31 cellular contexts compared by ENCODE assay signal in genomic region chr22:43975041-43975440, GRCh38.
"Had no signal": no experiment of that assay in that cellular context is flagged by ENCODE, and none has a peak within 500 bp of the region (broad histone marks: within the 10 kb centered on the region; RNA-seq: fewer than 3 reads in every experiment).

No MANE protein-coding gene starts in this region.

- H3K4me1 ChIP-seq: colonic mucosa, heart left ventricle had no signal

- H3K4me3 ChIP-seq: colonic mucosa, dorsolateral prefrontal cortex, heart left ventricle had no signal

- H3K27me3 Mint-ChIP-seq: activated CD4-positive, alpha-beta memory T cell treated with anti-CD3 and anti-CD28 coated beads for 36 hours; activated CD4-positive, alpha-beta T cell treated with anti-CD3 and anti-CD28 coated beads for 36 hours; activated CD4-positive, alpha-beta T cell treated with anti-CD3 and anti-CD28 coated beads, Interleukin-2, amount 10 ng/mL, durations not matched to agents 24 days and 14 days; activated naive CD4-positive, alpha-beta T cell treated with anti-CD3 and anti-CD28 coated beads, Interleukin-2, amount 10 ng/mL, durations not matched to agents 7 days and 5 days; activated T-helper 17 cell treated with anti-CD3 and anti-CD28 coated beads, Interleukin-2, amount 50 U/mL, for 72 hours; dendritic cell treated with granulocyte-macrophage colony-stimulating factor and Interleukin-4, amounts not matched to agents 40 ng/mL and 50 ng/mL, for 4 days had no signal

- H3K9me3 Mint-ChIP-seq: activated CD4-positive, alpha-beta memory T cell treated with anti-CD3 and anti-CD28 coated beads for 36 hours; activated CD4-positive, alpha-beta T cell treated with anti-CD3 and anti-CD28 coated beads, Interleukin-2, amount 10 ng/mL, durations not matched to agents 24 days and 14 days; activated naive CD4-positive, alpha-beta T cell treated with anti-CD3 and anti-CD28 coated beads, Interleukin-2, amount 10 ng/mL, durations not matched to agents 7 days and 5 days; activated naive CD4-positive, alpha-beta T cell treated with anti-CD3 and anti-CD28 coated beads, Interleukin-2, amount 50 U/mL, for 72 hours; activated T-cell treated with anti-CD3 and anti-CD28 coated beads, Interleukin-2, amount 50 U/mL, for 4 hours; activated T-helper 17 cell treated with anti-CD3 and anti-CD28 coated beads, Interleukin-2, amount 50 U/mL, for 72 hours; dendritic cell treated with granulocyte-macrophage colony-stimulating factor and Interleukin-4, amounts not matched to agents 40 ng/mL and 50 ng/mL, for 4 days; endodermal cell had no signal

- H3K27ac ChIP-seq: brain microvascular endothelial cell, colonic mucosa, dorsolateral prefrontal cortex, heart left ventricle had no signal

- FAIRE-seq: astrocyte, frontal cortex had no signal

- H3K4me3 Mint-ChIP-seq: activated CD4-positive, alpha-beta memory T cell treated with anti-CD3 and anti-CD28 coated beads for 36 hours; activated CD4-positive, alpha-beta T cell treated with anti-CD3 and anti-CD28 coated beads for 36 hours; activated CD4-positive, alpha-beta T cell treated with anti-CD3 and anti-CD28 coated beads, Interleukin-2, amount 10 ng/mL, durations not matched to agents 24 days and 14 days; activated CD8-positive, alpha-beta T cell treated with anti-CD3 and anti-CD28 coated beads, Interleukin-2, amount 10 ng/mL, durations not matched to agents 7 days and 5 days; activated naive CD4-positive, alpha-beta T cell treated with anti-CD3 and anti-CD28 coated beads, Interleukin-2, amount 10 ng/mL, durations not matched to agents 7 days and 5 days; activated T-cell treated with anti-CD3 and anti-CD28 coated beads, Interleukin-2, amount 50 U/mL, for 4 hours; activated T-helper 17 cell treated with anti-CD3 and anti-CD28 coated beads, Interleukin-2, amount 50 U/mL, for 72 hours; dendritic cell treated with granulocyte-macrophage colony-stimulating factor and Interleukin-4, amounts not matched to agents 40 ng/mL and 50 ng/mL, for 4 days; endodermal cell had no signal

- H3K9me3 ChIP-seq: colonic mucosa, heart left ventricle had no signal

- ATAC-seq: activated CD4-positive, alpha-beta T cell treated with anti-CD3 and anti-CD28 coated beads for 36 hours; activated CD8-positive, alpha-beta T cell treated with anti-CD3 and anti-CD28 coated beads, Interleukin-2, amount 10 ng/mL, durations not matched to agents 7 days and 5 days; activated naive CD4-positive, alpha-beta T cell treated with anti-CD3 and anti-CD28 coated beads, Interleukin-2, amount 50 U/mL, for 72 hours; activated T-cell treated with anti-CD3 and anti-CD28 coated beads, Interleukin-2, amount 50 U/mL, for 4 hours; activated T-helper 17 cell treated with anti-CD3 and anti-CD28 coated beads, Interleukin-2, amount 50 U/mL, for 72 hours; esophagus mucosa; heart left ventricle had no signal

- DNase-seq: activated CD4-positive, alpha-beta memory T cell treated with anti-CD3 and anti-CD28 coated beads for 36 hours; activated CD4-positive, alpha-beta T cell treated with anti-CD3 and anti-CD28 coated beads for 36 hours; activated CD4-positive, alpha-beta T cell treated with anti-CD3 and anti-CD28 coated beads, Interleukin-2, amount 10 ng/mL, durations not matched to agents 24 days and 14 days; activated CD4-positive, CD25-positive, alpha-beta regulatory T cell; activated CD4-positive, CD25-positive, alpha-beta regulatory T cell treated with anti-CD3 and anti-CD28 coated beads, Interleukin-2, amount 50 U/mL, for 72 hours; activated CD8-positive, alpha-beta memory T cell treated with anti-CD3 and anti-CD28 coated beads, Interleukin-2, amount 50 U/mL, for 48 hours; activated CD8-positive, alpha-beta T cell treated with anti-CD3 and anti-CD28 coated beads, Interleukin-2, amount 10 ng/mL, durations not matched to agents 7 days and 5 days; activated gamma-delta T cell; activated naive CD4-positive, alpha-beta T cell; activated naive CD4-positive, alpha-beta T cell treated with anti-CD3 and anti-CD28 coated beads, Interleukin-2, amount 10 ng/mL, durations not matched to agents 7 days and 5 days; activated T-cell treated with anti-CD3 and anti-CD28 coated beads for 4 hours; activated T-cell treated with anti-CD3 and anti-CD28 coated beads, Interleukin-2, amount 50 U/mL, for 4 hours; amniotic stem cell; anterior cingulate cortex; brain microvascular endothelial cell; caudate nucleus; cerebellar nuclear complex; colonic mucosa; dorsolateral prefrontal cortex; effector memory CD4-positive, alpha-beta T cell; endodermal cell; foreskin fibroblast; glutamatergic neuron; heart left ventricle; T-helper 2 cell had no signal

- H3K27ac Mint-ChIP-seq: activated CD4-positive, alpha-beta memory T cell treated with anti-CD3 and anti-CD28 coated beads for 36 hours; activated CD4-positive, alpha-beta T cell treated with anti-CD3 and anti-CD28 coated beads for 36 hours; activated CD4-positive, alpha-beta T cell treated with anti-CD3 and anti-CD28 coated beads, Interleukin-2, amount 10 ng/mL, durations not matched to agents 24 days and 14 days; activated CD8-positive, alpha-beta T cell treated with anti-CD3 and anti-CD28 coated beads, Interleukin-2, amount 10 ng/mL, durations not matched to agents 7 days and 5 days; activated naive CD4-positive, alpha-beta T cell treated with anti-CD3 and anti-CD28 coated beads, Interleukin-2, amount 10 ng/mL, durations not matched to agents 7 days and 5 days; dendritic cell treated with granulocyte-macrophage colony-stimulating factor and Interleukin-4, amounts not matched to agents 40 ng/mL and 50 ng/mL, for 4 days; endodermal cell had no signal

- H3K4me1 Mint-ChIP-seq: activated CD4-positive, alpha-beta T cell treated with anti-CD3 and anti-CD28 coated beads for 36 hours; activated CD4-positive, alpha-beta T cell treated with anti-CD3 and anti-CD28 coated beads, Interleukin-2, amount 10 ng/mL, durations not matched to agents 24 days and 14 days; activated naive CD4-positive, alpha-beta T cell treated with anti-CD3 and anti-CD28 coated beads, Interleukin-2, amount 10 ng/mL, durations not matched to agents 7 days and 5 days; activated T-helper 17 cell treated with anti-CD3 and anti-CD28 coated beads, Interleukin-2, amount 50 U/mL, for 72 hours; endodermal cell had no signal
